Comparison of ENCODE assay signal across 12 cellular contexts in the genomic region with DNA sequence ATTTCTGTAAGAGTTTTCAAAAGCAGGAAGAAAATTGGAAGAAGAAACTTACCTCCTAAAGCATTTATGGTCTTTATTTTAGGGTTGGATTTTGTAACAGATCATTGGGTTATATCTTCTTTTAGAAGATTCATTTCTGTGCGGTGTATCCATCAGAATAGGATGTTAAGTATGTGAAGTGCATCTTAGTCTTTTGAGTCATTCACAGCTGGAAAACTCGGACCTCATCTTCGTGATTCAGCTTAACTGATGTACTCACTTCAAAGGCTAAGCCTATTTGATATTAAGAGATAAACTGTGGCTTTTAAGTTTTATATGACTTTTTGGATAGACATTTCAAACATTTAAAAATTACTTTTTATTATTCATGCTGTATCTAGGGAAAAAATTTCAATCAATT. TPM values are rescaled to one million over a fixed set of nuclear protein-coding genes. Genes with fewer than 3 reads are reported as not detected.
DNase-seq lines count a peak whose midpoint lies in the region; ATAC-seq and TF ChIP-seq lines count a peak whose summit lies in the region.
"Had no signal": no experiment of that assay in that cellular context is flagged by ENCODE, and none has a peak within 500 bp of the region (broad histone marks: within the 10 kb centered on the region; RNA-seq: fewer than 3 reads in every experiment).

No MANE protein-coding gene starts in this region.

- no peak for ATAC-seq in HG03175 (IDR thresholded peaks at IDR 0.05; ENCODE audit: unreplicated experiment)

- H3K36me3 Mint-ChIP-seq in HFFc6 (ENCODE audit: low read depth) = peaks cover 24% of the 10 kb centered on the region

- peak overlapping the region; percentile 77 for H3K27ac Mint-ChIP-seq in HFFc6

- peak overlapping the region; percentile 81 for H3K4me3 Mint-ChIP-seq in HFFc6

- H3K27me3 Mint-ChIP-seq in HFFc6 (ENCODE audit: insufficient read depth) = no peaks in the 10 kb centered on the region; the same call in 1 of the 2 replicates

- no peak for TF ChIP-seq CTCF in HFFc6 (IDR thresholded peaks at IDR 0.05)

- H3K4me1 Mint-ChIP-seq in HFFc6 (ENCODE audit: low read depth) = peaks cover 74% of the 10 kb centered on the region

- peak; percentile 83 for DNase-seq in A172 (ENCODE audit: low spot score)
- peak; percentile 86 for DNase-seq in HFFc6
- DNase-seq in astrocyte of the hippocampus (ENCODE audit: low read depth, low spot score) = peak; percentile 66
- peak; percentile 97 for DNase-seq in iris pigment epithelial cell (ENCODE audit: low read depth)
- DNase-seq in NCI-H1436 treated with DMSO at 0.1 percent for 48 hours (lab: John Stamatoyannopoulos, UW) = no peak
- DNase-seq in NAMALWA (ENCODE audit: low spot score) = no peak
- no peak for DNase-seq in ecto neural progenitor cell (ENCODE audit: low spot score)
- DNase-seq: activated CD4-positive, alpha-beta T cell treated with anti-CD3 and anti-CD28 coated beads, Interleukin-2, amount 50 U/mL, for 4 hours; NCI-H1092 treated with DMSO at 0.1 percent for 48 hours; NK-92 treated with Interleukin-12 subunit alpha and Interleukin-12 subunit beta, amount 100 ng/mL, for 24 hours; stimulated activated CD4-positive, alpha-beta T cell treated with anti-CD3 and anti-CD28 coated beads, Interleukin-12 subunit alpha, Interleukin-12 subunit beta, amount 100 ng/mL, for 4 hours had no signal

- H3K9me3 Mint-ChIP-seq in HFFc6 = no peaks in the 10 kb centered on the region

RNA-seq across cellular contexts. Expression of a gene that starts 56.3 kb away (rescaled TPM):
- 0.02 and 0.07 TPM in 2 replicates for total RNA-seq in A172 (2014; rRNA removed; shearing (Covaris generic))
- total RNA-seq in HFFc6 (2021; fragmentation: NEBNext Ultra II Directional; extraction: Animal tissue kit (Norgen Biotek cat#: 25700)) = under 1 TPM; 0.17 to 1.00 (median 0.26) TPM

Comparison
In these comparisons a context has a peak if more than half of its experiments do, and no peak if none do; other contexts are left out.
1. DNase-seq: peak in A172 (single experiment), HFFc6 (single experiment), astrocyte of the hippocampus (single experiment) and iris pigment epithelial cell (single experiment); none in NCI-H1436 treated with DMSO at 0.1 percent for 48 hours (single experiment), NAMALWA (single experiment) and ecto neural progenitor cell (single experiment).